In the genomic region with DNA sequence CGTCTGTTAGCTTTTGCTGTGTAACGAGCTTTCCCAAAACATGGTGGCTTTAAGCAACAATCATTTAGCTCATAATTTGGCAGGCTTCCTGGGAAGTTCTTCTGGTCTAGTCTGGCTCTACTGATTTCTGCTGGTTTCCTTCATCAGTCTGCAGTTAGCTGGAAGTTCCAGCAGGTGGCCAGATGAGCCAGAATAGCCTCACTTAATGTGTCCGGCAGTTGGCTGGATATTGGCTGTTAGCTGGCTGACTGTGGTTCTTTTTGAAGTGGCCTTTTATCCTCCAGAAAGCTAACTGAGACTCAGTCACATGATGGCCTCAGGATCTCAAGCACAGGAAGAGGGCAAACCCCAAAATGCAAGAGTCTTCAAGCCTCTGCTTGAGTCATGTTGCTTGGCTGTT, we compare ENCODE assay signal across 8 cellular contexts. TPM values are rescaled to one million over a fixed set of nuclear protein-coding genes. Genes with fewer than 3 reads are reported as not detected.
DNase-seq lines count a peak whose midpoint lies in the region; ATAC-seq and TF ChIP-seq lines count a peak whose summit lies in the region.

No MANE protein-coding gene starts in this region.

- in situ Hi-C loops in SK-MEL-5 (cut with HindIII; ENCODE audit: low pct_unique_long_range_greater_than_20kb, low sequenced_read_pairs): no loop called here

- H3K4me3 ChIP-seq in fibroblast of villous mesenchyme (ENCODE audit: low read depth, low read length): no peak overlapping the region

- DNase-seq in SKM-1 (lab: John Stamatoyannopoulos, UW; ENCODE audit: unreplicated experiment): peak; percentile 1
- no peak for DNase-seq in SKM-1 treated with dmso at 0.1 percent for 144 hours (lab: John Stamatoyannopoulos, UW; ENCODE audit: unreplicated experiment)
- DNase-seq in SK-MEL-5 (ENCODE audit: low read depth, low spot score): peak; percentile 89
- peak; percentile 47 for DNase-seq in fibroblast of villous mesenchyme (ENCODE audit: low read depth)
- peak; percentile 37 for DNase-seq in pons (ENCODE audit: low spot score)
- no peak for DNase-seq in activated gamma-delta T cell treated with Interleukin-2 at 50 U/mL for 16 hours

- peak; percentile 78 for TF ChIP-seq CTCF in fibroblast of villous mesenchyme (IDR thresholded peaks at IDR 0.05; ENCODE audit: insufficient read depth, low read depth, low read length)

- ATAC-seq in GM21367 (IDR thresholded peaks at IDR 0.05; ENCODE audit: unreplicated experiment) (peak; percentile 90), HG03558 (IDR thresholded peaks at IDR 0.05; ENCODE audit: extremely low read depth, unreplicated experiment) (peak; percentile 82)

RNA-seq across cellular contexts. Expression of a gene that starts 34.9 kb away (rescaled TPM):
- total RNA-seq in SK-MEL-5 (2014; rRNA removed; shearing (Covaris generic)): not detected in 2 replicates
- polyA plus RNA-seq in SK-MEL-5 (2015; cell fraction: cytosol; rRNA removed): not detected in 2 replicates
- polyA plus RNA-seq in SK-MEL-5 (2015; cell fraction: nucleus; rRNA removed): not detected in 2 replicates
- total RNA-seq in fibroblast of villous mesenchyme: not detected in 2 replicates

Comparison
In these comparisons a context has a peak if more than half of its experiments do, and no peak if none do; other contexts are left out.
1. DNase-seq: peak in SKM-1 (single experiment), SK-MEL-5 (single experiment), fibroblast of villous mesenchyme (single experiment) and pons (single experiment); none in SKM-1 treated with dmso at 0.1 percent for 144 hours (single experiment) and activated gamma-delta T cell treated with Interleukin-2 at 50 U/mL for 16 hours (single experiment).